ENCODE assay signal across 13 cellular contexts in the genomic region with DNA sequence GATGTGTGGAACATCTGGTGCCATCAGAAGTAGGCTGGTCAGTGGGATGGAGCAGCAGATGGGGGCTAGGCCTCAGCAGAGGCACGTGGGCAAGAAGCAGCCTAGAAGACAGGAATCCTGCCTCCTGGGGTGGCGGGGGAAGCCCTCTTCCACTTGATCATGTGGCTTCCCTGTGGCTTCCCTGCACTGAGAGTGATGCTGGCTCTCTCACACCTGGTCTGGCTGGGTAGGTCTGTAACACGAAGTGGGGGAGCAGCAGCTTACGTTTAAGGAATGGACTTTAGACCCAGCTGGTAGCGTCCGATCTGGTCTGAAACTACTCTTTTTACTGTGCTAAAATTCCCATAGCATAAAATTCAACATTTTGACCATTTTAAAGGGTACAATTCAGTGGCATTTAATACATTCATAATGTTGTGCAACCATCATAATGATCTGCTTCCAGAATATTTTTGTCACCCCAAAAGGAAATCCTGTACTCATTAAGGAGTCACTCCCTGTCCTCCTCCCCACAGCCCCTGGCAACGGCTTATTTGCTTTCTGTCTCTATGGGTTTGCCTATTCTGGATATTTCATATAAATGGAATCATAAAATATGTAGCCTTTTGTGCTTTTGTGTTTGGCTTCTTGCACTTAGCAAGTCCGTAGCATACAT. TPM values are rescaled to one million over a fixed set of nuclear protein-coding genes. Genes with fewer than 3 reads are reported as not detected.
DNase-seq lines count a peak whose midpoint lies in the region; ATAC-seq, FAIRE-seq and TF ChIP-seq lines count a peak whose summit lies in the region.
"Had no signal": no experiment of that assay in that cellular context is flagged by ENCODE, and none has a peak within 500 bp of the region (broad histone marks: within the 10 kb centered on the region; RNA-seq: fewer than 3 reads in every experiment).

No MANE protein-coding gene starts in this region.

- H3K4me1 ChIP-seq in HepG2 (ENCODE audit: insufficient read depth, low read length) (peaks cover 15% of the 10 kb centered on the region), SJCRH30 (peaks cover 22% of the 10 kb centered on the region)
- no peaks in the 10 kb centered on the region for H3K4me1 ChIP-seq in effector memory CD4-positive, alpha-beta T cell (ENCODE audit: control insufficient read depth, insufficient read depth, low read length, poor library complexity, severe bottlenecking)
- H3K4me1 ChIP-seq: uterus had no signal

- CTCF ChIA-PET in HepG2 (lab: Yijun Ruan, JAX; ENCODE audit: low intra/inter-chr PET ratio, low total read pairs), result no interaction called here

- no TSS peak for BruUV-seq in HepG2 (replicated peaks; lab: Mats Ljungman, UMichigan)

- no peaks in the 10 kb centered on the region for H4K20me1 ChIP-seq in HepG2 (ENCODE audit: insufficient read depth, low read length)

- in situ Hi-C loops in HepG2 (cut with HindIII; ENCODE audit: extremely low pct_ligation_motif_present, low pct_unique_long_range_greater_than_20kb), result no loop called here

- no peak overlapping the region for H3K4me2 ChIP-seq in HepG2 (ENCODE audit: low read depth, low read length)

- H3K79me2 ChIP-seq in HepG2 (ENCODE audit: insufficient read depth, low read length), result no peaks in the 10 kb centered on the region

- ATAC-seq in GM18868 (IDR thresholded peaks at IDR 0.05; ENCODE audit: unreplicated experiment) (peak; percentile 27), GM21717 (IDR thresholded peaks at IDR 0.05; ENCODE audit: unreplicated experiment) (peak; percentile 45), HG03442 (IDR thresholded peaks at IDR 0.05; ENCODE audit: unreplicated experiment) (peak; percentile 41), HepG2 (no peak)

- DNase-seq in HepG2 (ENCODE audit: low spot score), result no peak
- no peak for DNase-seq in CD1c-positive myeloid dendritic cell (ENCODE audit: extremely low spot score)
- no peak for DNase-seq in effector memory CD4-positive, alpha-beta T cell
- no peak for DNase-seq in SJCRH30
- no peak for DNase-seq in midbrain (lab: John Stamatoyannopoulos, UW)
- DNase-seq: activated T-cell treated with anti-CD3 and anti-CD28 coated beads for 4 hours, NCI-H187, SHP77, uterus had no signal

- no peak for TF ChIP-seq EP300 in HepG2 (IDR thresholded peaks at IDR 0.05; ENCODE audit: low read depth in 2 of 2, low read length in 2 of 2)
- TF ChIP-seq EP300 in HepG2 (CRISPR knock-in tag; IDR thresholded peaks at IDR 0.05; ENCODE audit: borderline replicate concordance), result no peak

- no peak overlapping the region for H3K9ac ChIP-seq in HepG2 (ENCODE audit: insufficient read depth, low read depth, low read length)

- POLR2A ChIA-PET in HepG2 (lab: Yijun Ruan, JAX), result no interaction called here

- H2AFZ ChIP-seq in HepG2 (ENCODE audit: low read length), result no peak overlapping the region

- 12% methylated on average over 7 of the region's 8 CpGs for WGBS in HepG2 (ENCODE audit: low lambda C conversion rate)

- TF ChIP-seq POLR2A in HepG2 (IDR thresholded peaks at IDR 0.05; ENCODE audit: insufficient read depth in 1 of 2, low read depth in 2 of 2, low read length in 2 of 2), result no peak

- H3K4me3 ChIP-seq in HepG2 (replicated peaks in 1 of 3; ENCODE audit: insufficient read depth in 1 of 3, low read depth in 2 of 3, low read length in 3 of 3) (no peak overlapping the region), SJCRH30 (no peak overlapping the region)
- no peak overlapping the region for H3K4me3 ChIP-seq in effector memory CD4-positive, alpha-beta T cell (ENCODE audit: insufficient read depth, low read depth, low read length, poor library complexity, severe bottlenecking)
- H3K4me3 ChIP-seq: coronary artery, uterus had no signal

- TF ChIP-seq CTCF in HepG2 (CRISPR knock-in tag; IDR thresholded peaks at IDR 0.05), result no peak

- TF ChIP-seq RAD21 in HepG2 (CRISPR knock-in tag; IDR thresholded peaks at IDR 0.05), result no peak

- H3K27me3 ChIP-seq in HepG2 (ENCODE audit: control insufficient read depth in 1 of 2, insufficient read depth in 2 of 2, low read length in 2 of 2) (peaks cover 5 to 27% of the 10 kb centered on the region in 2 experiments; a peak in 3 of 5 replicates), SJCRH30 (no peaks in the 10 kb centered on the region)
- H3K27me3 ChIP-seq in effector memory CD4-positive, alpha-beta T cell (replicated peaks; ENCODE audit: control insufficient read depth, insufficient read depth, low read length, poor library complexity, severe bottlenecking), result no peaks in the 10 kb centered on the region
- H3K27me3 ChIP-seq: uterus had no signal

- no peak for FAIRE-seq in HepG2 (lab: Jason Lieb, UNC)

- no peaks in the 10 kb centered on the region for H3K9me3 ChIP-seq in HepG2 (ENCODE audit: low read length)
- no peaks in the 10 kb centered on the region for H3K9me3 ChIP-seq in effector memory CD4-positive, alpha-beta T cell (ENCODE audit: control insufficient read depth, low read length)
- H3K9me3 ChIP-seq in SJCRH30 (replicated peaks), result no peaks in the 10 kb centered on the region
- H3K9me3 ChIP-seq: uterus had no signal

- no peaks in the 10 kb centered on the region for H3K36me3 ChIP-seq in HepG2 (replicated peaks in 1 of 2; ENCODE audit: control insufficient read depth in 1 of 2, insufficient read depth in 2 of 2, low read length in 2 of 2)
- no peaks in the 10 kb centered on the region for H3K36me3 ChIP-seq in effector memory CD4-positive, alpha-beta T cell (ENCODE audit: control insufficient read depth, insufficient read depth, low read length)
- no peaks in the 10 kb centered on the region for H3K36me3 ChIP-seq in SJCRH30
- H3K36me3 ChIP-seq: uterus had no signal

- intact Hi-C loops in HepG2 (cut with micrococcal nuclease; ENCODE audit: unreplicated experiment), result no loop called here

- H3K27ac ChIP-seq in HepG2 (ENCODE audit: extremely low read length, insufficient read depth, low read length), result no peak overlapping the region
- no peak overlapping the region for H3K27ac ChIP-seq in effector memory CD4-positive, alpha-beta T cell (ENCODE audit: insufficient read depth, low read length, poor library complexity, severe bottlenecking)
- no peak overlapping the region for H3K27ac ChIP-seq in SJCRH30
- H3K27ac ChIP-seq: uterus had no signal

TF ChIP-seq in HepG2, 621 proteins besides CTCF, POLR2A, EP300 and RAD21 (continues in another document):
- TF ChIP-seq ZMYM4 (CRISPR knock-in tag; IDR thresholded peaks at IDR 0.05) (no peak), RBFOX2 (IDR thresholded peaks at IDR 0.05; ENCODE audit: low read depth, low read length) (no peak), IKZF1 (IDR thresholded peaks at IDR 0.05) (no peak)

RNA-seq across cellular contexts. Expression of a gene that starts 21.7 kb away (rescaled TPM):
- not detected in 2 replicates for total RNA-seq in HepG2 (2016; rRNA removed; fragmentation: Illumina TruSeq; extraction: Trizol)
- not detected in 2 replicates for total RNA-seq in HepG2 (2016; cell fraction: cytosol; rRNA removed; fragmentation: Illumina TruSeq; extraction: Trizol; ENCODE audit: low read depth)
- not detected in 2 replicates for total RNA-seq in HepG2 (2016; cell fraction: insoluble cytoplasmic fraction; rRNA removed; fragmentation: Illumina TruSeq; extraction: Trizol)
- not detected in 2 replicates for total RNA-seq in HepG2 (2016; cell fraction: membrane; rRNA removed; fragmentation: Illumina TruSeq; extraction: Trizol)
- not detected in 2 replicates for total RNA-seq in HepG2 (2016; cell fraction: nucleus; rRNA removed; fragmentation: Illumina TruSeq; extraction: Trizol)
- not detected in 2 replicates for polyA plus RNA-seq in HepG2 (2011; rRNA removed)
- not detected in 2 replicates for polyA plus RNA-seq in HepG2 (2011; cell fraction: cytosol; rRNA removed)
- polyA plus RNA-seq in HepG2 (2011; cell fraction: nucleus; rRNA removed), result not detected in 2 replicates
- not detected in 2 replicates for polyA plus RNA-seq in HepG2 (2012)
- polyA plus RNA-seq in HepG2 (2016; cell fraction: cytosol; fragmentation: Illumina TruSeq; extraction: Trizol; ENCODE audit: low read depth), result not detected in 2 replicates
- not detected in 2 replicates for polyA plus RNA-seq in HepG2 (2016; cell fraction: insoluble cytoplasmic fraction; fragmentation: Illumina TruSeq; extraction: Trizol; ENCODE audit: low read depth)
- not detected in 2 replicates for polyA plus RNA-seq in HepG2 (2016; cell fraction: membrane; fragmentation: Illumina TruSeq; extraction: Trizol; ENCODE audit: low read depth)
- polyA plus RNA-seq in HepG2 (2016; cell fraction: nucleus; fragmentation: Illumina TruSeq; extraction: Trizol; ENCODE audit: insufficient read depth, low read depth), result not detected in 2 replicates
- not detected in 2 replicates for polyA minus RNA-seq in HepG2 (2011; rRNA and poly(A)+ RNA removed; ENCODE audit: low replicate concordance)
- polyA minus RNA-seq in HepG2 (2011; cell fraction: cytosol; rRNA and poly(A)+ RNA removed), result not detected in 2 replicates
- polyA minus RNA-seq in HepG2 (2011; cell fraction: nucleus; rRNA and poly(A)+ RNA removed), result not detected in 2 replicates
- not detected in 2 replicates for total RNA-seq in SJCRH30 (2014; rRNA removed; shearing (Covaris generic))

RNA-seq across cellular contexts. Expression of a gene that starts 43.9 kb away (rescaled TPM):
- total RNA-seq in HepG2 (2016; rRNA removed; fragmentation: Illumina TruSeq; extraction: Trizol), result not detected in 2 replicates
- not detected in 2 replicates for total RNA-seq in HepG2 (2016; cell fraction: cytosol; rRNA removed; fragmentation: Illumina TruSeq; extraction: Trizol; ENCODE audit: low read depth)
- total RNA-seq in HepG2 (2016; cell fraction: insoluble cytoplasmic fraction; rRNA removed; fragmentation: Illumina TruSeq; extraction: Trizol), result not detected in 2 replicates
- not detected in 2 replicates for total RNA-seq in HepG2 (2016; cell fraction: membrane; rRNA removed; fragmentation: Illumina TruSeq; extraction: Trizol)
- not detected in 2 replicates for total RNA-seq in HepG2 (2016; cell fraction: nucleus; rRNA removed; fragmentation: Illumina TruSeq; extraction: Trizol)
- not detected in 2 replicates for polyA plus RNA-seq in HepG2 (2011; rRNA removed)
- polyA plus RNA-seq in HepG2 (2011; cell fraction: cytosol; rRNA removed), result not detected in 2 replicates
- polyA plus RNA-seq in HepG2 (2011; cell fraction: nucleus; rRNA removed), result not detected in 2 replicates
- not detected in 2 replicates for polyA plus RNA-seq in HepG2 (2012)
- polyA plus RNA-seq in HepG2 (2016; cell fraction: cytosol; fragmentation: Illumina TruSeq; extraction: Trizol; ENCODE audit: low read depth), result not detected in 2 replicates
- not detected in 2 replicates for polyA plus RNA-seq in HepG2 (2016; cell fraction: insoluble cytoplasmic fraction; fragmentation: Illumina TruSeq; extraction: Trizol; ENCODE audit: low read depth)
- polyA plus RNA-seq in HepG2 (2016; cell fraction: membrane; fragmentation: Illumina TruSeq; extraction: Trizol; ENCODE audit: low read depth), result not detected in 2 replicates
- not detected in 2 replicates for polyA plus RNA-seq in HepG2 (2016; cell fraction: nucleus; fragmentation: Illumina TruSeq; extraction: Trizol; ENCODE audit: insufficient read depth, low read depth)
- not detected in 2 replicates for polyA minus RNA-seq in HepG2 (2011; rRNA and poly(A)+ RNA removed; ENCODE audit: low replicate concordance)
- not detected in 2 replicates for polyA minus RNA-seq in HepG2 (2011; cell fraction: cytosol; rRNA and poly(A)+ RNA removed)
- polyA minus RNA-seq in HepG2 (2011; cell fraction: nucleus; rRNA and poly(A)+ RNA removed), result not detected in 2 replicates
- 0.08 and 0.28 TPM in 2 replicates for total RNA-seq in SJCRH30 (2014; rRNA removed; shearing (Covaris generic))
